ENCODE assay signal across 9 cellular contexts in genomic region chr11:123195182-123196059, GRCh38. TPM values are rescaled to one million over a fixed set of nuclear protein-coding genes. Genes with fewer than 3 reads are reported as not detected.
DNase-seq lines count a peak whose midpoint lies in the region; TF ChIP-seq lines count a peak whose summit lies in the region.
"Had no signal": no experiment of that assay in that cellular context is flagged by ENCODE, and none has a peak within 500 bp of the region (broad histone marks: within the 10 kb centered on the region; RNA-seq: fewer than 3 reads in every experiment).

Gene CLMP (minus strand): TSS chr11:123195248. CDS start chr11:123194940, 308 bp downstream.

- peaks cover 1 to 49% (median 43%) of the 10 kb centered on the region in 5 donors for H3K4me1 ChIP-seq in subcutaneous abdominal adipose tissue (ENCODE audit: control insufficient read depth in 5 of 5, insufficient read depth in 5 of 5, low read length in 5 of 5)

- peaks cover 0 to 18% (median 10%) of the 10 kb centered on the region in 5 donors for H3K27me3 ChIP-seq in subcutaneous abdominal adipose tissue (ENCODE audit: control insufficient read depth in 5 of 5, insufficient read depth in 4 of 5, low read length in 5 of 5)

- H3K36me3 ChIP-seq in subcutaneous abdominal adipose tissue (ENCODE audit: control insufficient read depth in 5 of 5, insufficient read depth in 5 of 5, low read length in 5 of 5): no peaks in the 10 kb centered on the region

- H3K27ac ChIP-seq in coronary artery (peak within 1 kb of the TSS in 1 of 2 donors; percentile 69), subcutaneous abdominal adipose tissue (ENCODE audit: low read depth, low read length) (peak within 1 kb of the TSS; percentile 92)

- no peak for TF ChIP-seq CTCF in coronary artery (IDR thresholded peaks at IDR 0.05)
- TF ChIP-seq CTCF in lower leg skin (IDR thresholded peaks at IDR 0.05): no peak

- H3K4me3 ChIP-seq in coronary artery (peak within 1 kb of the TSS; percentile 72), lower leg skin (ENCODE audit: low read depth, poor library complexity, severe bottlenecking) (peak within 1 kb of the TSS; percentile 22), subcutaneous abdominal adipose tissue (ENCODE audit: low read depth in 1 of 5, low read length in 5 of 5) (peak within 1 kb of the TSS; percentile 64 to 86 (median 69))
- H3K4me3 ChIP-seq: K562 had no signal

- intact Hi-C loops in lower leg skin (cut with DNase I; ENCODE audit: low total_unique reads): no loop called here

- no peak for TF ChIP-seq POLR2A in lower leg skin (IDR thresholded peaks at IDR 0.05)

- H3K9me3 ChIP-seq in subcutaneous abdominal adipose tissue (ENCODE audit: control insufficient read depth in 5 of 5, low read length in 5 of 5): no peaks in the 10 kb centered on the region

- 14% methylated on average over 55 of the region's 55 CpGs for WGBS in lower leg skin, 2 donors

- DNase-seq in EL (peak; percentile 72), NCI-H526 (lab: John Stamatoyannopoulos, UW) (peak; percentile 13 to 81), coronary artery (ENCODE audit: low spot score) (no peak), lower leg skin (ENCODE audit: low spot score in 2 of 2) (peak in 1 of 2 donors; percentile 89), cerebellar cortex (ENCODE audit: low spot score) (no peak), NOMO-1 treated with dmso at 0.1 percent for 144 hours (lab: John Stamatoyannopoulos, UW; ENCODE audit: unreplicated experiment) (no peak), SIG-M5 (lab: John Stamatoyannopoulos, UW) (no peak)

- H3K9ac ChIP-seq in subcutaneous abdominal adipose tissue (ENCODE audit: low read length in 5 of 5): peak within 1 kb of the TSS; percentile 54 to 87 (median 68)

RNA-seq across cellular contexts. Expression of gene CLMP, which starts in this region (rescaled TPM):
- total RNA-seq in lower leg skin: 10 to 100 TPM in 3 of 4 donors, 1 to 10 TPM in 1; 7.6 to 27.0 (median 17.7) TPM

Comparison
In these comparisons a context has a peak if more than half of its experiments do, and no peak if none do; other contexts are left out.
1. DNase-seq: peak in EL (single experiment) and NCI-H526 (2 of 2); none in coronary artery (single experiment), cerebellar cortex (single experiment), NOMO-1 treated with dmso at 0.1 percent for 144 hours (single experiment) and SIG-M5 (single experiment).
2. H3K4me3 ChIP-seq: peak in every context shown above with its lines; median percentile 72 in coronary artery; 69 in subcutaneous abdominal adipose tissue; 22 in lower leg skin.